Comparison of ENCODE assay signal across 8 cellular contexts in genomic region chr2:164992818-164993217, GRCh38. TPM values are rescaled to one million over a fixed set of nuclear protein-coding genes. Genes with fewer than 3 reads are reported as not detected.
DNase-seq lines count a peak whose midpoint lies in the region; ATAC-seq and TF ChIP-seq lines count a peak whose summit lies in the region.

No MANE protein-coding gene starts in this region.

- POLR2A ChIA-PET in activated CD4-positive, alpha-beta memory T cell treated with anti-CD3 and anti-CD28 coated beads for 36 hours (lab: Charles Lee) = no interaction called here

- ATAC-seq in GM19025 (IDR thresholded peaks at IDR 0.05; ENCODE audit: low read depth, unreplicated experiment) = peak; percentile 45
- peak; percentile 65 for ATAC-seq in HG03175 (IDR thresholded peaks at IDR 0.05; ENCODE audit: unreplicated experiment)

- CTCF ChIA-PET in Calu3 (lab: Charles Lee) = interaction anchor here (0.6 to 1.6 kb wide), 10 partner anchors 9 to 882 kb away, joined by 3 to 17 read pairs (median 4); partner anchors contain the start of genes GALNT3 and SCN3A
- CTCF ChIA-PET in activated CD4-positive, alpha-beta memory T cell treated with anti-CD3 and anti-CD28 coated beads for 36 hours (lab: Charles Lee) = interaction anchor here (0.6 to 2.0 kb wide), 12 partner anchors 9 to 1136 kb away, joined by 3 to 14 read pairs (median 4); partner anchors contain the start of gene SCN3A

- no peak overlapping the region for H3K27ac ChIP-seq in ovary

- BruUV-seq in Calu3 (replicated peaks; lab: Mats Ljungman, UMichigan) = no TSS peak

- TF ChIP-seq CTCF in Calu3 (IDR thresholded peaks at IDR 0.05; ENCODE audit: unreplicated experiment) (peak; percentile 49), ovary (IDR thresholded peaks at IDR 0.05) (peak; percentile 29 to 41 (median 33))

- no peaks in the 10 kb centered on the region for H3K9me3 Mint-ChIP-seq in Calu3 (ENCODE audit: low read depth, unreplicated experiment)
- no peaks in the 10 kb centered on the region for H3K9me3 Mint-ChIP-seq in activated CD4-positive, alpha-beta memory T cell treated with anti-CD3 and anti-CD28 coated beads for 36 hours

- 0 to 1% (median 1%) methylated on average over 5 of the region's 5 CpGs for WGBS in ovary, 3 donors

- no peaks in the 10 kb centered on the region for H3K36me3 Mint-ChIP-seq in Calu3 (ENCODE audit: insufficient read depth, unreplicated experiment)
- H3K36me3 Mint-ChIP-seq in activated CD4-positive, alpha-beta memory T cell treated with anti-CD3 and anti-CD28 coated beads for 36 hours = no peaks in the 10 kb centered on the region

- TF ChIP-seq POLR2A in ovary (IDR thresholded peaks at IDR 0.05) = no peak

- no peaks in the 10 kb centered on the region for H3K36me3 ChIP-seq in ovary

- no peaks in the 10 kb centered on the region for H3K9me3 ChIP-seq in ovary

- DNase-seq in Calu3 (peak; percentile 58), NCI-H2227 treated with DMSO at 0.1 percent for 48 hours (lab: John Stamatoyannopoulos, UW) (peak; percentile 91), fibroblast of peridontal ligament (ENCODE audit: extremely low read depth) (peak; percentile 94), ovary (peak in 4 of 5 donors; percentile 30 to 66 (median 54)), posterior vena cava (ENCODE audit: low spot score) (no peak)
- DNase-seq in activated CD4-positive, alpha-beta memory T cell treated with anti-CD3 and anti-CD28 coated beads for 36 hours = peak; percentile 30

- intact Hi-C loops in Calu3 (cut with micrococcal nuclease; ENCODE audit: unreplicated experiment) = loop anchor here (2.0 to 5.0 kb wide), 4 partner anchors 209 to 704 kb away; partner anchors contain the start of gene SCN3A
- intact Hi-C loops in activated CD4-positive, alpha-beta memory T cell treated with anti-CD3 and anti-CD28 coated beads for 36 hours (cut with micrococcal nuclease) = loop anchor here (1.0 to 10.0 kb wide), 6 partner anchors 212 to 1134 kb away; partner anchors contain the start of genes SCN3A and TTC21B
- intact Hi-C loops in ovary (cut with DNase I) = loop anchor here in 1 of 4 donors (10.0 kb wide), 1 partner anchor 212 kb away; the partner anchor contains the start of gene SCN3A
- intact Hi-C loops in posterior vena cava (cut with DNase I) = no loop called here

- TF ChIP-seq EP300 in ovary (IDR thresholded peaks at IDR 0.05) = no peak

- no peak overlapping the region for H3K27ac Mint-ChIP-seq in Calu3 (ENCODE audit: unreplicated experiment)
- H3K27ac Mint-ChIP-seq in activated CD4-positive, alpha-beta memory T cell treated with anti-CD3 and anti-CD28 coated beads for 36 hours = no peak overlapping the region

- H3K4me1 ChIP-seq in ovary (ENCODE audit: insufficient read depth) = no peaks in the 10 kb centered on the region

- no peak overlapping the region for H3K4me3 ChIP-seq in ovary

- no peak overlapping the region for H3K4me3 Mint-ChIP-seq in Calu3 (ENCODE audit: low read depth, unreplicated experiment)
- H3K4me3 Mint-ChIP-seq in activated CD4-positive, alpha-beta memory T cell treated with anti-CD3 and anti-CD28 coated beads for 36 hours = no peak overlapping the region

- H3K27me3 Mint-ChIP-seq in Calu3 (ENCODE audit: unreplicated experiment) = no peaks in the 10 kb centered on the region
- no peaks in the 10 kb centered on the region for H3K27me3 Mint-ChIP-seq in activated CD4-positive, alpha-beta memory T cell treated with anti-CD3 and anti-CD28 coated beads for 36 hours

- H3K4me1 Mint-ChIP-seq in Calu3 (ENCODE audit: low read depth, unreplicated experiment) = peaks cover 22% of the 10 kb centered on the region
- peaks cover 12% of the 10 kb centered on the region for H3K4me1 Mint-ChIP-seq in activated CD4-positive, alpha-beta memory T cell treated with anti-CD3 and anti-CD28 coated beads for 36 hours (ENCODE audit: low read depth)

- H3K27me3 ChIP-seq in ovary = no peaks in the 10 kb centered on the region

RNA-seq across cellular contexts. Expression of gene SLC38A11, which starts 37.5 kb away (rescaled TPM):
- 0.57 and 1.6 TPM in 2 replicates for total RNA-seq in Calu3 (2022)
- not detected for total RNA-seq in activated CD4-positive, alpha-beta memory T cell treated with anti-CD3 and anti-CD28 coated beads for 36 hours
- 1 to 10 TPM in 2 of 7 donors, under 1 TPM in 2, not detected in 3; 0.20 to 2.3 (median 0.96) TPM for total RNA-seq in ovary
- polyA plus RNA-seq in ovary = 1 to 10 TPM in 1 of 2 donors, under 1 TPM in 1; 0.19 to 3.0 TPM
- 1 to 10 TPM; 1.3 to 2.1 TPM for total RNA-seq in posterior vena cava

Comparison
In these comparisons a context has a peak if more than half of its experiments do, and no peak if none do; other contexts are left out.
1. intact Hi-C loops: an anchor here in Calu3 (2.0 to 5.0 kb wide) and activated CD4-positive, alpha-beta memory T cell treated with anti-CD3 and anti-CD28 coated beads for 36 hours (1.0 to 10.0 kb wide); none called in posterior vena cava.